ENCODE assay signal across 8 cellular contexts in genomic region chr14:92039720-92040430, GRCh38. TPM values are rescaled to one million over a fixed set of nuclear protein-coding genes. Genes with fewer than 3 reads are reported as not detected.
DNase-seq lines count a peak whose midpoint lies in the region; ATAC-seq, FAIRE-seq and TF ChIP-seq lines count a peak whose summit lies in the region.

Gene TRIP11 (minus strand): TSS chr14:92040059. CDS start chr14:92039685, 374 bp downstream.

- peaks cover 57% of the 10 kb centered on the region for H3K79me2 ChIP-seq in SU-DHL-6 (ENCODE audit: insufficient read depth, low read length)

- H3K9me2 ChIP-seq in SU-DHL-6 (replicated peaks; ENCODE audit: insufficient read depth, low read length) = no peaks in the 10 kb centered on the region

- FAIRE-seq in pancreas (lab: Jason Lieb, UNC) = no peak

- H4K20me1 ChIP-seq in SU-DHL-6 (ENCODE audit: low read depth, low read length) = no peaks in the 10 kb centered on the region

- peak within 1 kb of the TSS; percentile 95 for H3K4me3 Mint-ChIP-seq in activated naive CD8-positive, alpha-beta T cell treated with anti-CD3 and anti-CD28 coated beads, Interleukin-2, amount 10 ng/mL, durations not matched to agents 7 days and 5 days

- peak within 1 kb of the TSS; percentile 99 for H3K27ac Mint-ChIP-seq in activated naive CD8-positive, alpha-beta T cell treated with anti-CD3 and anti-CD28 coated beads, Interleukin-2, amount 10 ng/mL, durations not matched to agents 7 days and 5 days

- peak; percentile 86 for DNase-seq in GM10266 (ENCODE audit: extremely low spot score)
- peak; percentile 93 for DNase-seq in NCI-H1105 (lab: John Stamatoyannopoulos, UW)
- DNase-seq in activated naive CD8-positive, alpha-beta T cell treated with anti-CD3 and anti-CD28 coated beads, Interleukin-2, amount 10 ng/mL, durations not matched to agents 7 days and 5 days = peak; percentile 97
- peak; percentile 98 for DNase-seq in Right ventricle myocardium inferior (ENCODE audit: missing footprints)
- peak; percentile 92 to 97 (median 94) for DNase-seq in pancreas
- DNase-seq in tibial artery = peak; percentile 92 to 96

- peak within 1 kb of the TSS; percentile 98 for H3K4me2 ChIP-seq in SU-DHL-6 (ENCODE audit: low read depth, low read length, poor library complexity, severe bottlenecking)

- POLR2A ChIA-PET in activated naive CD8-positive, alpha-beta T cell treated with anti-CD3 and anti-CD28 coated beads, Interleukin-2, amount 10 ng/mL, durations not matched to agents 7 days and 5 days (lab: Charles Lee) = interaction anchor here (0.6 to 2.9 kb wide), 19 partner anchors 8 to 796 kb away, joined by 3 to 31 read pairs (median 5); partner anchors contain the start of genes ATXN3, CCDC88C, CPSF2 and NDUFB1

- H3K9ac ChIP-seq in SU-DHL-6 (ENCODE audit: low read length) = peak within 1 kb of the TSS; percentile 81

- peak within 1 kb of the TSS; percentile 71 for H3K27ac ChIP-seq in SU-DHL-6 (ENCODE audit: low read depth, low read length)
- H3K27ac ChIP-seq in pancreas = peak within 1 kb of the TSS; percentile 74 to 100 (median 98)
- peak within 1 kb of the TSS; percentile 94 to 100 for H3K27ac ChIP-seq in tibial artery

- WGBS in pancreas, 2 donors = 1% methylated on average over 57 of the region's 57 CpGs

- ATAC-seq in HG02623 (IDR thresholded peaks at IDR 0.05; ENCODE audit: unreplicated experiment) = peak; percentile 96
- peak; percentile 96 for ATAC-seq in activated naive CD8-positive, alpha-beta T cell treated with anti-CD3 and anti-CD28 coated beads, Interleukin-2, amount 10 ng/mL, durations not matched to agents 7 days and 5 days (ENCODE audit: low read depth)
- peak; percentile 100 for ATAC-seq in Right ventricle myocardium inferior
- peak; percentile 92 to 97 (median 94) for ATAC-seq in pancreas

- intact Hi-C loops in Right ventricle myocardium inferior (cut with DNase I) (loop anchor here (1.0 to 10.0 kb wide), 2 partner anchors 66 to 415 kb away; partner anchors contain the start of gene ATXN3), pancreas (cut with DNase I) (no loop called here), tibial artery (cut with DNase I; ENCODE audit: low total_unique reads) (loop anchor here (10.0 kb wide), 1 partner anchor 65 kb away; the partner anchor contains the start of gene ATXN3)

- no peaks in the 10 kb centered on the region for H3K36me3 ChIP-seq in SU-DHL-6 (ENCODE audit: low read length)
- no peaks in the 10 kb centered on the region for H3K36me3 ChIP-seq in pancreas
- peaks cover 5 to 18% (median 10%) of the 10 kb centered on the region in 3 donors for H3K36me3 ChIP-seq in tibial artery

- H3K4me1 Mint-ChIP-seq in activated naive CD8-positive, alpha-beta T cell treated with anti-CD3 and anti-CD28 coated beads, Interleukin-2, amount 10 ng/mL, durations not matched to agents 7 days and 5 days = peaks cover 31% of the 10 kb centered on the region

- peak within 1 kb of the TSS; percentile 81 for H2AFZ ChIP-seq in SU-DHL-6 (ENCODE audit: low read depth, low read length, severe bottlenecking)

- H3K9me3 ChIP-seq in SU-DHL-6 (ENCODE audit: insufficient read depth, low read length) = no peaks in the 10 kb centered on the region
- H3K9me3 ChIP-seq in pancreas = no peaks in the 10 kb centered on the region
- no peaks in the 10 kb centered on the region for H3K9me3 ChIP-seq in tibial artery

- TF ChIP-seq CTCF in GM10266 (IDR thresholded peaks at IDR 0.05; ENCODE audit: control insufficient read depth, insufficient read depth, low read depth, missing control alignments) = no peak
- TF ChIP-seq CTCF in SU-DHL-6 (IDR thresholded peaks at IDR 0.05; ENCODE audit: insufficient read depth, low read length, poor library complexity, severe bottlenecking) = no peak
- no peak for TF ChIP-seq CTCF in pancreas (IDR thresholded peaks at IDR 0.05)
- no peak for TF ChIP-seq CTCF in tibial artery (IDR thresholded peaks at IDR 0.05)

- H3K27me3 ChIP-seq in SU-DHL-6 (ENCODE audit: low read length) (no peaks in the 10 kb centered on the region), pancreas (no peaks in the 10 kb centered on the region), tibial artery (no peaks in the 10 kb centered on the region)

- H3K4me3 ChIP-seq in SU-DHL-6 (ENCODE audit: insufficient read depth, low read length, poor library complexity, severe bottlenecking) (peak within 1 kb of the TSS; percentile 80), pancreas (peak within 1 kb of the TSS; percentile 61 to 81 (median 68)), tibial artery (peak within 1 kb of the TSS; percentile 80 to 93)

- H3F3A ChIP-seq in SU-DHL-6 (ENCODE audit: insufficient read depth) = no peaks in the 10 kb centered on the region

- no peaks in the 10 kb centered on the region for H3K27me3 Mint-ChIP-seq in activated naive CD8-positive, alpha-beta T cell treated with anti-CD3 and anti-CD28 coated beads, Interleukin-2, amount 10 ng/mL, durations not matched to agents 7 days and 5 days

- peaks cover 6 to 31% (median 14%) of the 10 kb centered on the region in 3 donors for H3K4me1 ChIP-seq in pancreas
- peaks cover 0 to 53% (median 31%) of the 10 kb centered on the region in 4 donors for H3K4me1 ChIP-seq in tibial artery

- H3K36me3 Mint-ChIP-seq in activated naive CD8-positive, alpha-beta T cell treated with anti-CD3 and anti-CD28 coated beads, Interleukin-2, amount 10 ng/mL, durations not matched to agents 7 days and 5 days = peaks cover 10% of the 10 kb centered on the region

- no peaks in the 10 kb centered on the region for H3K9me3 Mint-ChIP-seq in activated naive CD8-positive, alpha-beta T cell treated with anti-CD3 and anti-CD28 coated beads, Interleukin-2, amount 10 ng/mL, durations not matched to agents 7 days and 5 days

RNA-seq across cellular contexts. Expression of gene TRIP11, which starts in this region (rescaled TPM):
- 10 to 100 TPM; 47.9 to 49.7 TPM for total RNA-seq in activated naive CD8-positive, alpha-beta T cell treated with anti-CD3 and anti-CD28 coated beads, Interleukin-2, amount 10 ng/mL, durations not matched to agents 7 days and 5 days
- total RNA-seq in Right ventricle myocardium inferior (51.2 TPM), pancreas (10 to 100 TPM; 36.1 to 58.7 (median 47.1) TPM)
- polyA plus RNA-seq in pancreas = 1 to 10 TPM; 4.2 to 6.9 TPM

Comparison
In these comparisons a context has a peak if more than half of its experiments do, and no peak if none do; other contexts are left out.
1. Peak in every context shown above with its lines: DNase-seq, ATAC-seq, H3K4me3 ChIP-seq and H3K27ac ChIP-seq.
2. intact Hi-C loops: an anchor here in Right ventricle myocardium inferior (1.0 to 10.0 kb wide) and tibial artery (10.0 kb wide); none called in pancreas.